In the genomic region with DNA sequence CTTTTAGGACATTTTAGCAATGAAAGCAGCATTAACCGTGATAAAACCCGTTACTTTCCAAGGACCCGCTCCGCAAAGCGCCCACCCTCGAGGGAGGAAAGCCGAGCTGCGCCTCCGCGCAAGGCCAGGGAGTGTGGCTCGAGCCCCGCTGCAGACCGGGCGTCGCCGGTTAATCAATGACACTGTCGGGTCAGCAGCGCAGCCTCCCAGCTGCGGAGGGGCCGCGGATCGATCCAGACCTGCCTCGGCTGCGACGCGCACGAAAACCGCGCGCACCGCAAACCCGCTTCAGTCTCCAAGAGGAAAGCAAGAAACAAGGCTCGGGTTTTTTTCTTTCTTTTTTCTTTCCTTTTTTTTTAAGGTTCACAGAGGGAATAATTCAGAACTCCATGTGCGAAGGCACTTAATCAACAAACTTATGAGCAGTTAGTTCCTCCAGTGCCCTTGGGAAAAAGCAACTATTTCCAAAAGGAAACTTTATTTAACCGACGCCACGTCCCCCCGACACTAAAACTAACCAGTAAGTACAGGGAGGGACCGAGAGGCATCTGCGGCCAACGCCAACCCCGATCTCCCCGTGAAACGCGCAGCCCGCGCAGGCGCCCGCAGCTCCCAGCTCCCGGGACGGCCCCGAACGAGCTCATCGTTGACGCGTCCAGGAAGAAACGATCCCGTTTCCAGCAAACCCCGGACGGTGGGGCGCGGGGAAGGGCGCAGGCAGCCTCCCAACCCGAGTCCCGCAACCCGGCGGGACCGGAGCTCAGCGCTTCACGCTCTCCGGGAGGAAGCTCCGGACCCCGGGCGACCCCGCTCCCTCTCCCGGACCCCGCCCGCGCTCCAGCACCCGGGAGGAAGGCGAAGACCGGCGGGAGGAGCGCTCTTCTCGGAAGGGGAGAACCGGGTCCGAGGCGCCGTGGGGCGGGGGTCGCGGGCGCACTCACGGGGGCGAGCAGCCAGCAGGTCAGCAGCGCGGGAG, we compare ENCODE assay signal across 10 cellular contexts. TPM values are rescaled to one million over a fixed set of nuclear protein-coding genes. Genes with fewer than 3 reads are reported as not detected.
DNase-seq lines count a peak whose midpoint lies in the region; ATAC-seq lines count a peak whose summit lies in the region.
"Had no signal": no experiment of that assay in that cellular context is flagged by ENCODE, and none has a peak within 500 bp of the region (broad histone marks: within the 10 kb centered on the region; RNA-seq: fewer than 3 reads in every experiment).

No MANE protein-coding gene starts in this region.

- H3K4me3 Mint-ChIP-seq in activated CD8-positive, alpha-beta T cell treated with anti-CD3 and anti-CD28 coated beads, Interleukin-2, amount 10 ng/mL, durations not matched to agents 7 days and 5 days, result peak overlapping the region; percentile 37

- peaks cover 14% of the 10 kb centered on the region for H3K4me1 ChIP-seq in ES-I3 (ENCODE audit: insufficient read depth, low read length)

- peaks cover 3% of the 10 kb centered on the region for H3K4me1 Mint-ChIP-seq in activated CD8-positive, alpha-beta T cell treated with anti-CD3 and anti-CD28 coated beads, Interleukin-2, amount 10 ng/mL, durations not matched to agents 7 days and 5 days (ENCODE audit: low read depth)

- H3K27ac Mint-ChIP-seq in activated CD8-positive, alpha-beta T cell treated with anti-CD3 and anti-CD28 coated beads, Interleukin-2, amount 10 ng/mL, durations not matched to agents 7 days and 5 days, result no peak overlapping the region

- POLR2A ChIA-PET in activated CD8-positive, alpha-beta T cell treated with anti-CD3 and anti-CD28 coated beads, Interleukin-2, amount 10 ng/mL, durations not matched to agents 7 days and 5 days (lab: Charles Lee), result no interaction called here

- no peaks in the 10 kb centered on the region for H3K36me3 ChIP-seq in ES-I3 (ENCODE audit: insufficient read depth, low read length)

- peaks cover 34% of the 10 kb centered on the region for H3K27me3 Mint-ChIP-seq in activated CD8-positive, alpha-beta T cell treated with anti-CD3 and anti-CD28 coated beads, Interleukin-2, amount 10 ng/mL, durations not matched to agents 7 days and 5 days (ENCODE audit: low read depth)

- ATAC-seq in activated CD8-positive, alpha-beta T cell treated with anti-CD3 and anti-CD28 coated beads, Interleukin-2, amount 10 ng/mL, durations not matched to agents 7 days and 5 days, result no peak
- ATAC-seq in left ventricle myocardium superior (peak; percentile 64), GM18870 (IDR thresholded peaks at IDR 0.05; ENCODE audit: unreplicated experiment) (no peak)
- ATAC-seq: GM12878 had no signal

- DNase-seq in activated CD8-positive, alpha-beta T cell treated with anti-CD3 and anti-CD28 coated beads, Interleukin-2, amount 10 ng/mL, durations not matched to agents 7 days and 5 days, result no peak
- DNase-seq in left ventricle myocardium superior (peak; percentile 72), retina (peak; percentile 81), SIG-M5 treated with dmso at 0.1 percent for 504 hours (lab: John Stamatoyannopoulos, UW; ENCODE audit: unreplicated experiment) (no peak), SHP77 (lab: John Stamatoyannopoulos, UW) (no peak)
- DNase-seq in activated effector memory CD4-positive, alpha-beta T cell treated with anti-CD3 and anti-CD28 coated beads, Interleukin-2, amount 50 U/mL, for 16 hours, result no peak

- no peaks in the 10 kb centered on the region for H3K9me3 ChIP-seq in ES-I3 (ENCODE audit: control insufficient read depth, insufficient read depth, low read length)

- CTCF ChIA-PET in activated CD8-positive, alpha-beta T cell treated with anti-CD3 and anti-CD28 coated beads, Interleukin-2, amount 10 ng/mL, durations not matched to agents 7 days and 5 days (lab: Charles Lee), result no interaction called here

- H3K9me3 Mint-ChIP-seq in activated CD8-positive, alpha-beta T cell treated with anti-CD3 and anti-CD28 coated beads, Interleukin-2, amount 10 ng/mL, durations not matched to agents 7 days and 5 days (ENCODE audit: insufficient read depth), result no peaks in the 10 kb centered on the region

- intact Hi-C loops in left ventricle myocardium superior (cut with micrococcal nuclease), result no loop called here

- peak overlapping the region; percentile 61 for H3K9ac ChIP-seq in ES-I3 (ENCODE audit: low read depth, low read length)

- no peaks in the 10 kb centered on the region for H3K36me3 Mint-ChIP-seq in activated CD8-positive, alpha-beta T cell treated with anti-CD3 and anti-CD28 coated beads, Interleukin-2, amount 10 ng/mL, durations not matched to agents 7 days and 5 days (ENCODE audit: low read depth)

RNA-seq across cellular contexts. Expression of gene VIPR2, which starts 0.6 kb away (rescaled TPM):
- total RNA-seq in activated CD8-positive, alpha-beta T cell treated with anti-CD3 and anti-CD28 coated beads, Interleukin-2, amount 10 ng/mL, durations not matched to agents 7 days and 5 days, result not detected
- total RNA-seq in left ventricle myocardium superior, result 21.3 TPM
- total RNA-seq: GM12878, lung microvascular endothelial cell had no signal

Comparison
In these comparisons a context has a peak if more than half of its experiments do, and no peak if none do; other contexts are left out.
1. DNase-seq: peak in left ventricle myocardium superior (single experiment) and retina (single experiment); none in activated CD8-positive, alpha-beta T cell treated with anti-CD3 and anti-CD28 coated beads, Interleukin-2, amount 10 ng/mL, durations not matched to agents 7 days and 5 days (single experiment), activated effector memory CD4-positive, alpha-beta T cell treated with anti-CD3 and anti-CD28 coated beads, Interleukin-2, amount 50 U/mL, for 16 hours (single experiment), SIG-M5 treated with dmso at 0.1 percent for 504 hours (single experiment) and SHP77 (0 of 2).
2. RNA of gene VIPR2, which starts 0.6 kb away (total RNA-seq): 21.3 TPM in left ventricle myocardium superior (single experiment); not detected in activated CD8-positive, alpha-beta T cell treated with anti-CD3 and anti-CD28 coated beads, Interleukin-2, amount 10 ng/mL, durations not matched to agents 7 days and 5 days; every median in the first group is over 10 times any median in the second.